ENCODE assay signal across 8 cellular contexts in genomic region chr17:31388770-31389672, GRCh38. TPM values are rescaled to one million over a fixed set of nuclear protein-coding genes. Genes with fewer than 3 reads are reported as not detected.
DNase-seq lines count a peak whose midpoint lies in the region; ATAC-seq, FAIRE-seq and TF ChIP-seq lines count a peak whose summit lies in the region.

No MANE protein-coding gene starts in this region.

- peaks cover 3% of the 10 kb centered on the region for H3K27me3 ChIP-seq in GM06990 (replicated peaks; ENCODE audit: control insufficient read depth, insufficient read depth, low read length)
- H3K27me3 ChIP-seq in endothelial cell of umbilical vein (ENCODE audit: control insufficient read depth in 2 of 2, insufficient read depth in 2 of 2, low read length in 2 of 2) = peaks cover 13 to 17% of the 10 kb centered on the region in 2 experiments

- H3K9ac ChIP-seq in endothelial cell of umbilical vein (replicated peaks; ENCODE audit: extremely low read depth, insufficient read depth, low read length) = no peak overlapping the region

- no peaks in the 10 kb centered on the region for H3K4me1 ChIP-seq in endothelial cell of umbilical vein (ENCODE audit: control insufficient read depth, extremely low read depth, insufficient read depth, low read length)

- H3K9me3 Mint-ChIP-seq in activated CD8-positive, alpha-beta T cell treated with anti-CD3 and anti-CD28 coated beads for 36 hours = no peaks in the 10 kb centered on the region
- no peaks in the 10 kb centered on the region for H3K9me3 Mint-ChIP-seq in neural crest cell

- no peaks in the 10 kb centered on the region for H3K9me1 ChIP-seq in endothelial cell of umbilical vein (replicated peaks; ENCODE audit: control insufficient read depth, extremely low read depth, insufficient read depth, low read length)

- no peaks in the 10 kb centered on the region for H3K36me3 ChIP-seq in GM06990 (ENCODE audit: control insufficient read depth, insufficient read depth, low read length)
- no peaks in the 10 kb centered on the region for H3K36me3 ChIP-seq in endothelial cell of umbilical vein (ENCODE audit: control insufficient read depth in 2 of 2, extremely low read depth in 1 of 2, insufficient read depth in 2 of 2, low read length in 2 of 2)

- no TSS peak for BruUV-seq in endothelial cell of umbilical vein (replicated peaks; lab: Mats Ljungman, UMichigan)

- no peaks in the 10 kb centered on the region for H3K36me3 Mint-ChIP-seq in activated CD8-positive, alpha-beta T cell treated with anti-CD3 and anti-CD28 coated beads for 36 hours (ENCODE audit: low read depth)
- no peaks in the 10 kb centered on the region for H3K36me3 Mint-ChIP-seq in neural crest cell (ENCODE audit: low read depth)

- no peaks in the 10 kb centered on the region for H4K20me1 ChIP-seq in endothelial cell of umbilical vein (replicated peaks; ENCODE audit: control insufficient read depth, extremely low read depth, insufficient read depth, low read length)

- CTCF ChIA-PET in activated CD8-positive, alpha-beta T cell treated with anti-CD3 and anti-CD28 coated beads for 36 hours (lab: Charles Lee) = interaction anchor here (0.6 to 4.9 kb wide), 28 partner anchors 9 to 498 kb away, joined by 3 to 41 read pairs (median 4); no protein-coding TSS in a partner anchor
- CTCF ChIA-PET in endothelial cell of umbilical vein (lab: Charles Lee) = interaction anchor here (0.6 to 2.9 kb wide), 33 partner anchors 9 to 750 kb away, joined by 3 to 92 read pairs (median 3); no protein-coding TSS in a partner anchor

- ATAC-seq in activated CD8-positive, alpha-beta T cell treated with anti-CD3 and anti-CD28 coated beads for 36 hours = peak; percentile 69
- no peak for ATAC-seq in GM19397 (IDR thresholded peaks at IDR 0.05; ENCODE audit: unreplicated experiment)
- ATAC-seq in GM19455 (IDR thresholded peaks at IDR 0.05; ENCODE audit: unreplicated experiment) = no peak

- H3K4me1 Mint-ChIP-seq in activated CD8-positive, alpha-beta T cell treated with anti-CD3 and anti-CD28 coated beads for 36 hours (ENCODE audit: low read depth) = peaks cover 5% of the 10 kb centered on the region
- peaks cover 14% of the 10 kb centered on the region for H3K4me1 Mint-ChIP-seq in neural crest cell

- no peaks in the 10 kb centered on the region for H3K9me3 ChIP-seq in endothelial cell of umbilical vein (replicated peaks; ENCODE audit: control insufficient read depth, insufficient read depth, low read length)

- no peak overlapping the region for H2AFZ ChIP-seq in endothelial cell of umbilical vein (ENCODE audit: low read depth, low read length)

- peak; percentile 78 for TF ChIP-seq CTCF in GM06990 (IDR thresholded peaks at IDR 0.05; ENCODE audit: insufficient read depth, low read length, poor library complexity, severe bottlenecking)
- TF ChIP-seq CTCF in LNCAP (IDR thresholded peaks at IDR 0.05) = peak; percentile 72
- peak; percentile 87 for TF ChIP-seq CTCF in activated CD8-positive, alpha-beta T cell treated with anti-CD3 and anti-CD28 coated beads for 36 hours (IDR thresholded peaks at IDR 0.05)
- peak; percentile 78 to 90 for TF ChIP-seq CTCF in endothelial cell of umbilical vein (IDR thresholded peaks at IDR 0.05; ENCODE audit: extremely low read depth in 1 of 2, insufficient read depth in 1 of 2, low read depth in 1 of 2, low read length in 2 of 2)
- peak; percentile 75 for TF ChIP-seq CTCF in neural crest cell (conservative IDR thresholded peaks at IDR 0.05)

- intact Hi-C loops in activated CD8-positive, alpha-beta T cell treated with anti-CD3 and anti-CD28 coated beads for 36 hours (cut with micrococcal nuclease) = no loop called here
- intact Hi-C loops in endothelial cell of umbilical vein (cut with micrococcal nuclease) = loop anchor here (1.0 to 2.0 kb wide), 2 partner anchors 136 to 454 kb away; no protein-coding TSS in a partner anchor

- POLR2A ChIA-PET in activated CD8-positive, alpha-beta T cell treated with anti-CD3 and anti-CD28 coated beads for 36 hours (lab: Charles Lee) = interaction anchor here (0.8 to 1.0 kb wide), 2 partner anchors 146 to 160 kb away, joined by 3 read pairs; no protein-coding TSS in a partner anchor
- POLR2A ChIA-PET in endothelial cell of umbilical vein (lab: Charles Lee) = no interaction called here

- H3K4me3 ChIP-seq in GM06990 (replicated peaks; ENCODE audit: low read depth, low read length) = no peak overlapping the region
- H3K4me3 ChIP-seq in endothelial cell of umbilical vein (replicated peaks in 1 of 3; ENCODE audit: insufficient read depth in 1 of 3, low read depth in 1 of 3, low read length in 3 of 3) = no peak overlapping the region

- H3K4me2 ChIP-seq in endothelial cell of umbilical vein (ENCODE audit: insufficient read depth, low read length) = no peak overlapping the region

- DNase-seq in GM06990 (ENCODE audit: extremely low read depth, insufficient read length) (peak; percentile 43), endothelial cell of umbilical vein (ENCODE audit: low read depth, low spot score) (peak; percentile 32), neural crest cell (ENCODE audit: low read depth, low spot score) (peak; percentile 55), DMS114 treated with DMSO at 0.1 percent for 48 hours (lab: John Stamatoyannopoulos, UW; ENCODE audit: unreplicated experiment) (no peak)
- DNase-seq in activated CD8-positive, alpha-beta T cell treated with anti-CD3 and anti-CD28 coated beads for 36 hours = peak; percentile 59

- no peak overlapping the region for H3K4me3 Mint-ChIP-seq in activated CD8-positive, alpha-beta T cell treated with anti-CD3 and anti-CD28 coated beads for 36 hours
- peak overlapping the region; percentile 87 for H3K4me3 Mint-ChIP-seq in neural crest cell

- no peaks in the 10 kb centered on the region for H3K79me2 ChIP-seq in endothelial cell of umbilical vein (ENCODE audit: control insufficient read depth, insufficient read depth, low read length)

- H3K27ac Mint-ChIP-seq in activated CD8-positive, alpha-beta T cell treated with anti-CD3 and anti-CD28 coated beads for 36 hours = no peak overlapping the region
- no peak overlapping the region for H3K27ac Mint-ChIP-seq in neural crest cell (ENCODE audit: unreplicated experiment)

- peaks cover 38% of the 10 kb centered on the region for H3K27me3 Mint-ChIP-seq in activated CD8-positive, alpha-beta T cell treated with anti-CD3 and anti-CD28 coated beads for 36 hours
- H3K27me3 Mint-ChIP-seq in neural crest cell (ENCODE audit: low read depth) = peaks cover 50% of the 10 kb centered on the region

- H3K27ac ChIP-seq in endothelial cell of umbilical vein (ENCODE audit: insufficient read depth, low read depth, low read length) = no peak overlapping the region

- peak; percentile 75 for FAIRE-seq in endothelial cell of umbilical vein (lab: Jason Lieb, UNC)

- dilution Hi-C loops in endothelial cell of umbilical vein (cut with MboI; ENCODE audit: extremely low pct_ligation_motif_present, low sequenced_read_pairs) = no loop called here

- TF ChIP-seq POLR2A in endothelial cell of umbilical vein (IDR thresholded peaks at IDR 0.05; ENCODE audit: low read depth, low read length) = no peak

TF ChIP-seq in endothelial cell of umbilical vein, 7 proteins besides CTCF, POLR2A, EP300 and RAD21:
- TF ChIP-seq POLR2AphosphoS5 (IDR thresholded peaks at IDR 0.05; ENCODE audit: insufficient read depth, low read depth, low read length) = no peak
- TF ChIP-seq GATA2 (IDR thresholded peaks at IDR 0.05; ENCODE audit: insufficient read depth, insufficient read length, low read depth, low read length) = no peak
- no peak for TF ChIP-seq FOS (IDR thresholded peaks at IDR 0.05; ENCODE audit: borderline replicate concordance, insufficient read depth, low read length)
- TF ChIP-seq EZH2 (IDR thresholded peaks at IDR 0.05; ENCODE audit: borderline replicate concordance, low read depth, low read length, severe bottlenecking) = no peak
- TF ChIP-seq MAX (IDR thresholded peaks at IDR 0.05; ENCODE audit: insufficient read depth, insufficient read length) = no peak
- no peak for TF ChIP-seq MYC (IDR thresholded peaks at IDR 0.05; ENCODE audit: low read depth, low read length)
- no peak for TF ChIP-seq JUN (IDR thresholded peaks at IDR 0.05; ENCODE audit: borderline replicate concordance, insufficient read depth, insufficient read length, low read depth)

RNA-seq across cellular contexts. Expression of gene RAB11FIP4, which starts 2.5 kb away (rescaled TPM):
- 10 to 100 TPM; 38.2 to 39.1 TPM for total RNA-seq in activated CD8-positive, alpha-beta T cell treated with anti-CD3 and anti-CD28 coated beads for 36 hours
- 0.38 and 0.92 TPM in 2 replicates for total RNA-seq in endothelial cell of umbilical vein
- polyA plus RNA-seq in endothelial cell of umbilical vein = 0.08 and 0.32 TPM in 2 replicates
- polyA plus RNA-seq in endothelial cell of umbilical vein (2011; cell fraction: cytosol; rRNA removed) = 0.08 and 0.25 TPM in 2 replicates
- polyA plus RNA-seq in endothelial cell of umbilical vein (2011; cell fraction: nucleus; rRNA removed) = 0.25 and 0.38 TPM in 2 replicates
- polyA plus RNA-seq in endothelial cell of umbilical vein (2012) = 0.25 and 0.75 TPM in 2 replicates
- polyA minus RNA-seq in endothelial cell of umbilical vein = 1.1 and 12.3 TPM in 2 replicates
- 0.51 TPM for polyA minus RNA-seq in endothelial cell of umbilical vein (2011; cell fraction: cytosol; rRNA and poly(A)+ RNA removed)
- 0.29 TPM in 1 of 2 replicates, not detected in the other for polyA minus RNA-seq in endothelial cell of umbilical vein (2011; cell fraction: nucleus; rRNA and poly(A)+ RNA removed)
- total RNA-seq in neural crest cell = 7.4 and 8.0 TPM in 2 replicates
